In the genomic region with DNA sequence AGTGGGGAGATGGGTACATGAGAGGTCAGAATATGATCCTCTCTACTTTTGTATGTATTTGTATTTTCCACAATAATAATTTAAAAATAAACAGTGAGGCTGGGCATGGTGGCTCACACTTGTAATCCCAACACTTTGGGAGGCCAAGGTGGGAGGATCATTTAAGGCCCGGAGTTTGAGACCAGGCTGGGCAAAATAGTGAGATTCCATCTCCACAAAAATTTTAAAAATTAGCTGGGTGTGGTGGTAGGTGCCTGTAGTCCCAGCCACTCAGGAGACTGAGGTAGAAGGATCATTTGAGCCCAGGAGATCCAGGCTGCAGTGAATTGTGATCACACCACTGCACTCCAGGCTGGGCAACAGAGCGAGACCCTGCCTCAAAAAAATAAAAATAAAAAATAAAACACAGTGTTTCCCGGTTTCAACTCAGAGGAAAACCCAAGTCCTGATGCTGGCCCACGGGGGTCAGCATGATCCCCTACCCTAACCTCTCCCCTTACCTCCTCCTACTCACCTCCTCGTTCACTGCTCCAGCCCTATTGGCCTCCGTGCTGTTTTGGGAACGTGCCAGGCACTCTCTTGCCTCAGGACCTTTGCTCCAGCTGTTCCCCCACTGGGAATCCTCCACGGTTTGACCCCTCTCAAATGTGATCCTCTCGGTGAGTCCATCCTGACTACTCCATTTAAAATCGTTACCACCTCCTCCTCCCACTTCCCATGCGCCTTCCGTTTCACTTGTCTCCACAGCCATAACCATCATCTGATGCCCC, we compare ENCODE assay signal across 1 cellular context.
TF ChIP-seq lines count a peak whose summit lies in the region.

No MANE protein-coding gene starts in this region.

TF ChIP-seq in IMR-90, 13 proteins besides CTCF, POLR2A, EP300 and RAD21:
- TF ChIP-seq MAZ (IDR thresholded peaks at IDR 0.05; ENCODE audit: borderline replicate concordance, low read depth, low read length) (no peak), RCOR1 (IDR thresholded peaks at IDR 0.05; ENCODE audit: insufficient replicate concordance, low read length) (no peak), RFX5 (IDR thresholded peaks at IDR 0.05; ENCODE audit: low read depth, low read length) (no peak), MXI1 (IDR thresholded peaks at IDR 0.05; ENCODE audit: borderline replicate concordance, low read depth, low read length) (no peak), USF2 (IDR thresholded peaks at IDR 0.05; ENCODE audit: low read depth, low read length) (no peak), MAFK (IDR thresholded peaks at IDR 0.05; ENCODE audit: low read depth, low read length) (no peak), SMC3 (IDR thresholded peaks at IDR 0.05; ENCODE audit: low read depth, low read length) (no peak), FOS (IDR thresholded peaks at IDR 0.05; ENCODE audit: low read depth, low read length) (no peak)
TF ChIP-seq in IMR-90: peak in this region for 0.
